Comparison of ENCODE assay signal across 8 cellular contexts in the genomic region with DNA sequence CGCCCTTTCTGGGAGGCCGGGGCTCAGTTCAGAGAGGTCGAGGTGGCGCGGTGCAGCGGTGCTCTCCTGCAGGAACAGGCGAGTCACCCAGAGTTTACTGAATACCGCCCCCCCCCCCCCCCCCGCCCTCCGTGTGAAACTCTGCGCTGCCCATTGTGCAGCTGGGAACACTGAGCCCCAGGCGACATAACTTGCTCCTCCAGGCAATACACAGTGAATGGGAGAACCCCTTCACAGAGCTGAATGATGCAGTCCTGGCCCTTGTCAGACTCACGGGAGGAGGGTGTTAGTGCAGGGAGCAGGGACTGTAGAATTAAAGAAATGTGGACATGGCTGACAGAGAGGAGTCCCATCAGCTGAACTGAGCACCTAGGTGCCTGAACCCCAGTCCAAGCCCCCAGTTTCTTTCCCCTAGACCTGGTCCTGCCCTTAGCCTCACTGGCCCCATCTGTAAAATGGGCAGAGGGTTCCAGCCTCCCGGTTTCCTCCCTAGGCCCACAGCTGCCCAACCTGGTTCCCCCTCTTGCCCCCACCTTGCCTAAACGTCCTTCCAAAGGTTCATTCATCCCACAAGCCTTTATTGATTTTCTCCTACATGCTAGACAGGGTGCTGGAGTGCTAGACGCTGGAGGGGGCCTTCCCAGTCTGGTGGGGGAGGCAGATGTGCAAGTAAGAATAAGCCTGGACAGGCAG. TPM values are rescaled to one million over a fixed set of nuclear protein-coding genes. Genes with fewer than 3 reads are reported as not detected.
A peak's percentile ranks its signal among the peaks of the same experiment; 100 is the strongest.
DNase-seq lines count a peak whose midpoint lies in the region; ATAC-seq and TF ChIP-seq lines count a peak whose summit lies in the region.

No MANE protein-coding gene starts in this region.

- peak; percentile 12 to 21 (median 13) for ATAC-seq in natural killer cell

- peak overlapping the region; percentile 45 for H3K4me3 ChIP-seq in BJ (ENCODE audit: low read depth, low read length)

- H3K36me3 Mint-ChIP-seq in natural killer cell: no peaks in the 10 kb centered on the region

- CTCF ChIA-PET in BJ (lab: Yijun Ruan, JAX): interaction anchor here (0.9 to 6.4 kb wide), 6 partner anchors 15 to 126 kb away, joined by 3 to 47 read pairs (median 3); no protein-coding TSS in a partner anchor

- H3K27me3 ChIP-seq in BJ (ENCODE audit: control insufficient read depth, insufficient read depth, low read length): no peaks in the 10 kb centered on the region

- peak overlapping the region in 1 of 2 donors; percentile 41 for H3K27ac Mint-ChIP-seq in natural killer cell

- peaks cover 0 to 10% of the 10 kb centered on the region in 2 donors for H3K4me1 Mint-ChIP-seq in natural killer cell

- peaks cover 9 to 35% of the 10 kb centered on the region in 2 donors for H3K27me3 Mint-ChIP-seq in natural killer cell (ENCODE audit: low read depth in 2 of 2)

- no peaks in the 10 kb centered on the region for H3K9me3 Mint-ChIP-seq in natural killer cell

- DNase-seq in BJ (ENCODE audit: low read depth): no peak
- DNase-seq in dermis blood vessel endothelial cell: peak; percentile 16
- DNase-seq in natural killer cell: no peak
- DNase-seq in NCI-H2227 treated with DMSO at 0.1 percent for 48 hours (lab: John Stamatoyannopoulos, UW): no peak
- DNase-seq in DMS114 treated with DMSO at 0.1 percent for 48 hours (lab: John Stamatoyannopoulos, UW; ENCODE audit: unreplicated experiment): no peak
- DNase-seq in NCI-H2081 (lab: John Stamatoyannopoulos, UW): no peak
- DNase-seq in putamen (ENCODE audit: low spot score): no peak

- TF ChIP-seq RAD21 in Ishikawa (IDR thresholded peaks at IDR 0.05; ENCODE audit: low read depth): peak; percentile 14; the same call in 1 of the 2 replicates

- TF ChIP-seq CTCF in BJ (IDR thresholded peaks at IDR 0.05; ENCODE audit: insufficient read depth, low read depth, low read length) (no peak), natural killer cell (IDR thresholded peaks at IDR 0.05) (no peak)

- no peaks in the 10 kb centered on the region; the same call in 1 of the 2 replicates for H3K36me3 ChIP-seq in BJ (ENCODE audit: control insufficient read depth, insufficient read depth, low read length)

- peak overlapping the region; percentile 87 for H3K4me3 Mint-ChIP-seq in natural killer cell

- TF ChIP-seq EP300 in Ishikawa (IDR thresholded peaks at IDR 0.05; ENCODE audit: borderline replicate concordance): no peak

- POLR2A ChIA-PET in BJ (lab: Charles Lee): interaction anchor here (0.6 kb wide), 1 partner anchor 119 kb away, joined by 3 read pairs; no protein-coding TSS in a partner anchor

- intact Hi-C loops in natural killer cell (cut with micrococcal nuclease): no loop called here

TF ChIP-seq in Ishikawa, 13 proteins besides CTCF, POLR2A, EP300 and RAD21:
- TF ChIP-seq, protein P1, sequence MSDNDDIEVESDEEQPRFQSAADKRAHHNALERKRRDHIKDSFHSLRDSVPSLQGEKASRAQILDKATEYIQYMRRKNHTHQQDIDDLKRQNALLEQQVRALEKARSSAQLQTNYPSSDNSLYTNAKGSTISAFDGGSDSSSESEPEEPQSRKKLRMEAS (IDR thresholded peaks at IDR 0.05): peak; percentile 55
- TF ChIP-seq YY1 (IDR thresholded peaks at IDR 0.05; ENCODE audit: low read depth) (0 out of 2 replicates have a peak, but pooled peaks have one; percentile 7), TAF1 (IDR thresholded peaks at IDR 0.05; ENCODE audit: low read depth) (0 out of 2 replicates have a peak, but pooled peaks have one; percentile 18), TEAD4 (IDR thresholded peaks at IDR 0.05) (peak; percentile 13; the same call in 1 of the 2 replicates), CEBPB (IDR thresholded peaks at IDR 0.05) (no peak)
- TF ChIP-seq, protein P2, sequence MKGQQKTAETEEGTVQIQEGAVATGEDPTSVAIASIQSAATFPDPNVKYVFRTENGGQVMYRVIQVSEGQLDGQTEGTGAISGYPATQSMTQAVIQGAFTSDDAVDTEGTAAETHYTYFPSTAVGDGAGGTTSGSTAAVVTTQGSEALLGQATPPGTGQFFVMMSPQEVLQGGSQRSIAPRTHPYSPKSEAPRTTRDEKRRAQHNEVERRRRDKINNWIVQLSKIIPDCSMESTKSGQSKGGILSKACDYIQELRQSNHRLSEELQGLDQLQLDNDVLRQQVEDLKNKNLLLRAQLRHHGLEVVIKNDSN (IDR thresholded peaks at IDR 0.05): 0 out of 2 replicates have a peak, but pooled peaks have one; percentile 5

RNA-seq across cellular contexts. Expression of a gene that starts 0.8 kb away (rescaled TPM):
- polyA plus RNA-seq in BJ (2011; rRNA removed): 67.9 and 75.5 TPM in 2 replicates
- polyA minus RNA-seq in BJ (2011; rRNA and poly(A)+ RNA removed): 32.5 and 61.1 TPM in 2 replicates
- total RNA-seq in dermis blood vessel endothelial cell: 0.68 and 0.88 TPM in 2 replicates
- under 1 TPM in 1 of 3 donors, not detected in 2; 0.23 TPM for total RNA-seq in natural killer cell
